ENCODE assay signal across 27 cellular contexts in the genomic region with DNA sequence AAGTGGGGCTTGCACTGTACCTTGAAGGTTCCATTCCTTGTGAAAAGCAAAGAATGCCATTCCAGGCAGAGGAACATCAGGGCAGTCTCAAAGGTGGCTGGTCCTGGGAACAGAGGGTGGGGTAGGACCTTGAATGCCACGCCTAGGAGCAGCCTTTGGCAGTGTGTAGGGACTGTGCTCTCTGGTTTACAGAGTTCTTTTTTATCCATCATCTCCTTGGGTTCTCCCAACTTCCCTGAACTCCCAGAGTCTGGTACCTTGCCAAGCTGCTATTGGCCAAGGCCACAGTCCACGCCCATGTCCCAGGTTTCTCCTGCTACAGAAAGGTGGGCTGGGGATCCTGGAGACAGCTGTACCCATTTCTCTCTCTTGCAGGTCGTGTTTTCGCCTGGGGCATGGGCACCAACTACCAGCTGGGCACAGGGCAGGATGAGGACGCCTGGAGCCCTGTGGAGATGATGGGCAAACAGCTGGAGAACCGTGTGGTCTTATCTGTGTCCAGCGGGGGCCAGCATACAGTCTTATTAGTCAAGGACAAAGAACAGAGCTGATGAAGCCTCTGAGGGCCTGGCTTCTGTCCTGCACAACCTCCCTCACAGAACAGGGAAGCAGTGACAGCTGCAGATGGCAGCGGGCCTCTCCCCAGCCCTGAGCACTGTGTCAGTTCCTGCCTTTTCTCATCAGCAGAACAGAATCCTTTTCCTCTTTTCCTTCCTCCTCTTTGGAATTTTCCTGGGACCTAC. TPM values are rescaled to one million over a fixed set of nuclear protein-coding genes. Genes with fewer than 3 reads are reported as not detected.
DNase-seq lines count a peak whose midpoint lies in the region; ATAC-seq and TF ChIP-seq lines count a peak whose summit lies in the region.
"Had no signal": no experiment of that assay in that cellular context is flagged by ENCODE, and none has a peak within 500 bp of the region (broad histone marks: within the 10 kb centered on the region; RNA-seq: fewer than 3 reads in every experiment).

No MANE protein-coding gene starts in this region.

- no peaks in the 10 kb centered on the region for H3K4me1 Mint-ChIP-seq in brain
- H3K4me1 Mint-ChIP-seq: GM23338, mesothelial cell of epicardium, neural crest cell, WTC11 had no signal

- TF ChIP-seq CTCF in cardiac muscle cell (IDR thresholded peaks at IDR 0.05; ENCODE audit: low read depth, low read length) (no peak), brain (conservative IDR thresholded peaks at IDR 0.05) (no peak)

- H3K4me1 ChIP-seq in cardiac muscle cell (ENCODE audit: low read depth) (peaks cover 12% of the 10 kb centered on the region), right cardiac atrium (ENCODE audit: control insufficient read depth, insufficient read depth, low read length) (no peaks in the 10 kb centered on the region)
- H3K4me1 ChIP-seq: adrenal gland, psoas muscle had no signal

- 73% methylated on average over 8 of the region's 8 CpGs for WGBS in right cardiac atrium

- peaks cover 13% of the 10 kb centered on the region for H3K36me3 ChIP-seq in cardiac muscle cell

- H3K36me3 Mint-ChIP-seq in brain = peaks cover 23% of the 10 kb centered on the region

- no peak overlapping the region for H3K4me3 Mint-ChIP-seq in brain
- H3K4me3 Mint-ChIP-seq: GM23338; mesothelial cell of epicardium; stimulated activated naive CD8-positive, alpha-beta T cell treated with anti-CD3 and anti-CD28 coated beads, Interleukin-15, Interleukin-2, amounts not matched to agents 100 ng/mL and 50 ng/mL, for 24 hours; T-helper 2 cell treated with Interferon-gamma antibody and Interleukin-4, amounts not matched to agents 5 μg/mL and 100 μg/mL, for 36 hours; WTC11 had no signal

- no peaks in the 10 kb centered on the region for H3K27me3 Mint-ChIP-seq in brain
- H3K27me3 Mint-ChIP-seq: stimulated activated naive CD8-positive, alpha-beta T cell treated with anti-CD3 and anti-CD28 coated beads, Interleukin-15, Interleukin-2, amounts not matched to agents 100 ng/mL and 50 ng/mL, for 24 hours had no signal

- ATAC-seq in right cardiac atrium (no peak), HG03280 (IDR thresholded peaks at IDR 0.05; ENCODE audit: unreplicated experiment) (no peak), HG03565 (IDR thresholded peaks at IDR 0.05; ENCODE audit: unreplicated experiment) (no peak)
- ATAC-seq: GM23338, psoas muscle, WTC11 had no signal

- H3K27ac ChIP-seq in cardiac muscle cell = peak overlapping the region; percentile 80
- H3K27ac ChIP-seq in right cardiac atrium (ENCODE audit: low read length) = no peak overlapping the region
- H3K27ac ChIP-seq in substantia nigra (ENCODE audit: low read depth, low read length, poor library complexity, severe bottlenecking) = peak overlapping the region; percentile 49
- H3K27ac ChIP-seq: adrenal gland, coronary artery, HL-60, psoas muscle, SK-N-MC, upper lobe of left lung had no signal

- intact Hi-C loops in right cardiac atrium (cut with DNase I) = no loop called here

- H3K27me3 ChIP-seq in cardiac muscle cell (no peaks in the 10 kb centered on the region), right cardiac atrium (ENCODE audit: control insufficient read depth, insufficient read depth) (no peaks in the 10 kb centered on the region)
- H3K27me3 ChIP-seq: adrenal gland, upper lobe of left lung had no signal

- DNase-seq in cardiac muscle cell (ENCODE audit: low read depth in 1 of 2, low spot score in 1 of 2) (peak in 1 of 2 donors; percentile 72), right cardiac atrium (no peak), myocyte (ENCODE audit: low read depth) (peak; percentile 87), substantia nigra (lab: John Stamatoyannopoulos, UW) (peak in 28 of 49 donors; percentile 3 to 42 (median 13)), NCI-H187 (lab: John Stamatoyannopoulos, UW) (no peak)
- DNase-seq: activated CD4-positive, alpha-beta T cell treated with anti-CD3 and anti-CD28 coated beads, Interleukin-2, amount 50 U/mL, for 48 hours; activated effector memory CD4-positive, alpha-beta T cell treated with anti-CD3 and anti-CD28 coated beads, Interleukin-2, amount 50 U/mL, for 16 hours; Calu3; NCI-H1105; NK-92 treated with Interleukin-12 subunit alpha and Interleukin-12 subunit beta, amount 100 ng/mL, for 24 hours; psoas muscle; stimulated activated CD4-positive, alpha-beta T cell treated with anti-CD3 and anti-CD28 coated beads, Interleukin-4, amount 100 ng/mL, for 1 hour; upper lobe of left lung had no signal

- H3K9me3 ChIP-seq in cardiac muscle cell (ENCODE audit: low read depth) = no peaks in the 10 kb centered on the region
- H3K9me3 ChIP-seq in right cardiac atrium (ENCODE audit: control insufficient read depth, low read length) = no peaks in the 10 kb centered on the region
- H3K9me3 ChIP-seq: adrenal gland, psoas muscle, upper lobe of left lung had no signal

- H3K4me3 ChIP-seq in cardiac muscle cell (no peak overlapping the region), right cardiac atrium (ENCODE audit: low read length) (no peak overlapping the region)
- H3K4me3 ChIP-seq: adrenal gland, coronary artery, GM23338, psoas muscle, SK-N-MC, smooth muscle cell, upper lobe of left lung had no signal

- H3K9me3 Mint-ChIP-seq in brain = no peaks in the 10 kb centered on the region
- H3K9me3 Mint-ChIP-seq: GM23338; mesothelial cell of epicardium; neural crest cell; stimulated activated naive CD8-positive, alpha-beta T cell treated with anti-CD3 and anti-CD28 coated beads, Interleukin-15, Interleukin-2, amounts not matched to agents 100 ng/mL and 50 ng/mL, for 24 hours; T-helper 2 cell treated with Interferon-gamma antibody and Interleukin-4, amounts not matched to agents 5 μg/mL and 100 μg/mL, for 36 hours; WTC11 had no signal

- H3K27ac Mint-ChIP-seq in brain = peak overlapping the region in 4 of 5 experiments; percentile 35 to 90 (median 68)
- H3K27ac Mint-ChIP-seq: GM23338; mesothelial cell of epicardium; stimulated activated naive CD8-positive, alpha-beta T cell treated with anti-CD3 and anti-CD28 coated beads, Interleukin-15, Interleukin-2, amounts not matched to agents 100 ng/mL and 50 ng/mL, for 24 hours; T-helper 2 cell treated with Interferon-gamma antibody and Interleukin-4, amounts not matched to agents 5 μg/mL and 100 μg/mL, for 36 hours; WTC11 had no signal

RNA-seq across cellular contexts. Expression of gene TRNAU1AP, which starts 15.3 kb away (rescaled TPM):
- 26.0 and 26.1 TPM in 2 replicates for total RNA-seq in cardiac muscle cell
- 39.9 and 61.2 TPM in 2 replicates for polyA plus RNA-seq in cardiac muscle cell
- total RNA-seq in right cardiac atrium = 10 to 100 TPM; 13.4 to 19.0 (median 16.1) TPM
- 17.0 TPM for polyA plus RNA-seq in right cardiac atrium
- 39.2 TPM for polyA plus RNA-seq in brain (ENCODE audit: insufficient read depth, low read depth, low replicate concordance)
- 16.8 and 23.0 TPM in 2 replicates for total RNA-seq in myocyte
- polyA plus RNA-seq in myocyte (2012) = 23.3 TPM

RNA-seq across cellular contexts. Expression of gene RCC1, which starts 31.8 kb away (rescaled TPM):
- total RNA-seq in cardiac muscle cell (22.0 and 24.7 TPM in 2 replicates), right cardiac atrium (1 to 10 TPM; 4.4 to 8.3 (median 6.7) TPM), myocyte (20.9 and 24.1 TPM in 2 replicates)
- polyA plus RNA-seq in cardiac muscle cell (14.6 and 24.6 TPM in 2 replicates), right cardiac atrium (4.1 TPM), brain (ENCODE audit: insufficient read depth, low read depth, low replicate concordance) (51.1 TPM)
- polyA plus RNA-seq in myocyte (2012) = 18.3 TPM

RNA-seq across cellular contexts. Expression of gene RAB42, which starts 54.4 kb away (rescaled TPM):
- 11.7 and 12.5 TPM in 2 replicates for total RNA-seq in cardiac muscle cell
- 7.3 and 11.9 TPM in 2 replicates for polyA plus RNA-seq in cardiac muscle cell
- total RNA-seq in right cardiac atrium = 1 to 10 TPM; 1.3 to 1.8 (median 1.4) TPM
- polyA plus RNA-seq in right cardiac atrium = 0.59 TPM
- polyA plus RNA-seq in brain (ENCODE audit: insufficient read depth, low read depth, low replicate concordance) = 0.97 TPM
- total RNA-seq in myocyte = 1.2 and 2.0 TPM in 2 replicates
- 0.95 TPM for polyA plus RNA-seq in myocyte (2012)

Comparison
In these comparisons a context has a peak if more than half of its experiments do, and no peak if none do; other contexts are left out.
1. DNase-seq: peak in myocyte (single experiment) and substantia nigra (28 of 49); none in right cardiac atrium (0 of 3) and NCI-H187 (0 of 2).